19 cellular contexts compared by ENCODE assay signal in genomic region chr16:79276506-79276905, GRCh38.
"Had no signal": no experiment of that assay in that cellular context is flagged by ENCODE, and none has a peak within 500 bp of the region (broad histone marks: within the 10 kb centered on the region; RNA-seq: fewer than 3 reads in every experiment).

No MANE protein-coding gene starts in this region.

- H3K4me1 Mint-ChIP-seq: nephron had no signal

- H3K4me3 ChIP-seq: esophagus muscularis mucosa, gastrocnemius medialis, psoas muscle, spleen, tibial nerve had no signal

- H3K36me3 Mint-ChIP-seq: naive B cell; stimulated activated memory B cell treated with anti-CD40 and anti-IgM and Interleukin-4, amounts not matched to agents 10 μg/mL and 1 μg/mL and 100 μg/mL, for 72 hours had no signal

- DNase-seq: cortex of kidney; effector memory CD4-positive, alpha-beta T cell; gastrocnemius medialis; mesendoderm; naive B cell; psoas muscle; retina; spleen; stimulated activated CD4-positive, alpha-beta T cell treated with anti-CD3 and anti-CD28 coated beads, Interleukin-15, amount 100 ng/mL, for 24 hours; stimulated activated CD4-positive, alpha-beta T cell treated with anti-CD3 and anti-CD28 coated beads, Interleukin-1b, Interleukin-23, amount 100 ng/mL, for 48 hours; stimulated activated CD4-positive, alpha-beta T cell treated with anti-CD3 and anti-CD28 coated beads, Interleukin-4, amount 100 ng/mL, for 24 hours had no signal

- H3K27me3 ChIP-seq: esophagus muscularis mucosa, gastrocnemius medialis, neutrophil, tibial nerve had no signal

- H3K4me1 ChIP-seq: esophagus muscularis mucosa, gastrocnemius medialis, psoas muscle, tibial nerve had no signal

- H3K27ac Mint-ChIP-seq: naive B cell; nephron; stimulated activated memory B cell treated with anti-CD40 and anti-IgM and Interleukin-4, amounts not matched to agents 10 μg/mL and 1 μg/mL and 100 μg/mL, for 72 hours; stimulated activated naive CD8-positive, alpha-beta T cell treated with anti-CD3 and anti-CD28 coated beads, Interleukin-15, Interleukin-2, amounts not matched to agents 100 ng/mL and 50 ng/mL, for 24 hours had no signal

- ATAC-seq: gastrocnemius medialis; psoas muscle; sciatic nerve; stimulated activated memory B cell treated with anti-CD40 and anti-IgM and Interleukin-4, amounts not matched to agents 10 μg/mL and 1 μg/mL and 100 μg/mL, for 72 hours had no signal

- H3K9me3 Mint-ChIP-seq: stimulated activated memory B cell treated with anti-CD40 and anti-IgM and Interleukin-4, amounts not matched to agents 10 μg/mL and 1 μg/mL and 100 μg/mL, for 72 hours; stimulated activated naive CD8-positive, alpha-beta T cell treated with anti-CD3 and anti-CD28 coated beads, Interleukin-15, Interleukin-2, amounts not matched to agents 100 ng/mL and 50 ng/mL, for 24 hours had no signal

- H3K27ac ChIP-seq: epithelial cell of prostate, esophagus muscularis mucosa, gastrocnemius medialis, neutrophil, psoas muscle, spleen, tibial nerve had no signal

- H3K36me3 ChIP-seq: esophagus muscularis mucosa, gastrocnemius medialis, neutrophil, spleen, tibial nerve had no signal

- H3K4me3 Mint-ChIP-seq: naive B cell; nephron; stimulated activated memory B cell treated with anti-CD40 and anti-IgM and Interleukin-4, amounts not matched to agents 10 μg/mL and 1 μg/mL and 100 μg/mL, for 72 hours; stimulated activated naive CD8-positive, alpha-beta T cell treated with anti-CD3 and anti-CD28 coated beads, Interleukin-15, Interleukin-2, amounts not matched to agents 100 ng/mL and 50 ng/mL, for 24 hours had no signal
